In the genomic region with DNA sequence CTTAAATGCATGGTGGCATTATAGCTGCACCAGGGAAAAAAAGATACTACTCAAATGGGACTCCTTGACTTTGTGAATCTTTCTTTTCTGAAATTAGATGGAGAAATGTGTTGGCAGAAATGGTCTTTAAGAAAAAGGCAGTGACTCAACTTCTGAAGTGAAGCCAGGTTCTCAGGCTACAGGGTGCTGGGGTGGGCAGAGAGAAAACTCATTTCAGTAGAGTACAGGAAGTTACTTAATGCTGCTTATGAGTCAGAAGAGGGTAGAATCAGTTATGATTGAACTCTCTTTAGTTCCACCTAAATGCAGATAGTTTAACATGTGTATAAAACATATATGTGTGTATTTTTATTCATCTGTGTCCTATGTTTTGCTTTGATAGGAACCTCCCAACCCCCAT, we compare ENCODE assay signal across 8 cellular contexts.
A peak's percentile ranks its signal among the peaks of the same experiment; 100 is the strongest.
DNase-seq lines count a peak whose midpoint lies in the region; ATAC-seq and TF ChIP-seq lines count a peak whose summit lies in the region.

No MANE protein-coding gene starts in this region.

- H3K4me3 Mint-ChIP-seq in T-helper 17 cell (peak overlapping the region; percentile 1), osteocyte (ENCODE audit: unreplicated experiment) (no peak overlapping the region)

- TF ChIP-seq CTCF in osteocyte (IDR thresholded peaks at IDR 0.05), result no peak

- H3K27ac Mint-ChIP-seq in T-helper 17 cell (peak overlapping the region; percentile 1), osteocyte (ENCODE audit: unreplicated experiment) (no peak overlapping the region)

- H3K4me1 ChIP-seq in effector memory CD4-positive, alpha-beta T cell (ENCODE audit: control insufficient read depth, insufficient read depth, low read length, poor library complexity, severe bottlenecking), result peaks cover 14% of the 10 kb centered on the region

- H3K27me3 Mint-ChIP-seq in T-helper 17 cell (no peaks in the 10 kb centered on the region), osteocyte (ENCODE audit: unreplicated experiment) (peaks cover 2% of the 10 kb centered on the region)

- no peak overlapping the region for H3K4me3 ChIP-seq in effector memory CD4-positive, alpha-beta T cell (ENCODE audit: insufficient read depth, low read depth, low read length, poor library complexity, severe bottlenecking)

- H3K9me3 Mint-ChIP-seq in osteocyte (ENCODE audit: unreplicated experiment), result no peaks in the 10 kb centered on the region

- no peaks in the 10 kb centered on the region for H3K27me3 ChIP-seq in effector memory CD4-positive, alpha-beta T cell (replicated peaks; ENCODE audit: control insufficient read depth, insufficient read depth, low read length, poor library complexity, severe bottlenecking)

- DNase-seq in 8988T, result peak; percentile 15
- no peak for DNase-seq in T-helper 17 cell
- DNase-seq in effector memory CD4-positive, alpha-beta T cell, result peak in 2 of 3 donors; percentile 10
- DNase-seq in stimulated activated CD4-positive, alpha-beta T cell treated with anti-CD3 and anti-CD28 coated beads, TNF-alpha, amount 100 ng/mL, for 1 hour (ENCODE audit: low read depth in 3 of 3, low spot score in 1 of 3), result peak; percentile 8 to 13 (median 9)
- no peak for DNase-seq in NCI-H1694 (lab: John Stamatoyannopoulos, UW)
- DNase-seq in osteocyte (ENCODE audit: extremely low spot score, unreplicated experiment), result no peak

- no peaks in the 10 kb centered on the region for H3K36me3 ChIP-seq in effector memory CD4-positive, alpha-beta T cell (ENCODE audit: control insufficient read depth, insufficient read depth, low read length)

- H3K4me1 Mint-ChIP-seq in T-helper 17 cell, result peaks cover 39% of the 10 kb centered on the region
- peaks cover 9% of the 10 kb centered on the region for H3K4me1 Mint-ChIP-seq in osteocyte (ENCODE audit: unreplicated experiment)

- peak; percentile 98 for ATAC-seq in GM18909 (IDR thresholded peaks at IDR 0.05; ENCODE audit: poor library complexity, unreplicated experiment)
- ATAC-seq in HG03066 (IDR thresholded peaks at IDR 0.05; ENCODE audit: low read depth, unreplicated experiment), result peak; percentile 96
- ATAC-seq in T-helper 17 cell, result peak; percentile 64

- H3K9me3 ChIP-seq in T-helper 17 cell (ENCODE audit: control insufficient read depth, low read length, poor library complexity, severe bottlenecking), result no peaks in the 10 kb centered on the region
- H3K9me3 ChIP-seq in effector memory CD4-positive, alpha-beta T cell (ENCODE audit: control insufficient read depth, low read length), result no peaks in the 10 kb centered on the region

- H3K27ac ChIP-seq in effector memory CD4-positive, alpha-beta T cell (ENCODE audit: insufficient read depth, low read length, poor library complexity, severe bottlenecking), result no peak overlapping the region

- H3K36me3 Mint-ChIP-seq in T-helper 17 cell (ENCODE audit: low read depth), result no peaks in the 10 kb centered on the region
- no peaks in the 10 kb centered on the region for H3K36me3 Mint-ChIP-seq in osteocyte (ENCODE audit: unreplicated experiment)

Comparison
In these comparisons a context has a peak if more than half of its experiments do, and no peak if none do; other contexts are left out.
1. DNase-seq: peak in 8988T (single experiment), effector memory CD4-positive, alpha-beta T cell (2 of 3) and stimulated activated CD4-positive, alpha-beta T cell treated with anti-CD3 and anti-CD28 coated beads, TNF-alpha, amount 100 ng/mL, for 1 hour (3 of 3); none in T-helper 17 cell (0 of 3), NCI-H1694 (single experiment) and osteocyte (single experiment).
2. Peak in every context shown above with its lines, with median percentiles within 50 percentile points of each other: ATAC-seq.